ENCODE assay signal across 12 cellular contexts in the genomic region with DNA sequence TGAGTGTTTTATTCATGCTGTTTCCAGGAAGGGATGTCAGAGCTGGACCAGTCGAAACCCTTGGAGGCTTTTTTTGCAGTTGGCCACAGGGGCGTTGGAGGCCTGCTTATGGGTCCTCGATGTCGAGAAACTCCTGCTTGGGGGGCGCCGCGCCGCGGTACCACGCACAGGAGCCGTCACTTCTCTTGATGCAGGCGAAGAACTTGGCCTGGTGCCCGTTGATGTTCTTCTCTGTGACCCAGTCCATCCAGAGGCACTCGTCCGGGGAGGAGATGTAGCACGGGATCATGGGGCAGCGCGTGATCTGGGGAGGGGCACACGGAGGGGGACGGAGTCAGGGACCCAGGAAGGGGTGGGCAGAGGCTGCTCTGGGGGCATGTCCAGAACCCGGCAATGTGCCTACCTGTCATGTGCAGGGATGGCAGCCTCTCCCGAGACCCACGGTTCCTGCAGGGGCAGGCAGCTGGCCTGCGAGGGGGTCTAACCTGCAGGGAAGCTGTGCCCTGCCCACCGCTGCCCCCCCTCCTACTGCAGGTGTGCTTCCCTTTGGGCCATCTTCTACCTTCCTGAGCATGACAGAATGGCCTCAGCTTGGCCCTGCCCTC. TPM values are rescaled to one million over a fixed set of nuclear protein-coding genes. Genes with fewer than 3 reads are reported as not detected.
A peak's percentile ranks its signal among the peaks of the same experiment; 100 is the strongest.
DNase-seq lines count a peak whose midpoint lies in the region; ATAC-seq and TF ChIP-seq lines count a peak whose summit lies in the region.
"Had no signal": no experiment of that assay in that cellular context is flagged by ENCODE, and none has a peak within 500 bp of the region (broad histone marks: within the 10 kb centered on the region; RNA-seq: fewer than 3 reads in every experiment).

No MANE protein-coding gene starts in this region.

- H3K27ac ChIP-seq in WERI-Rb-1 (peak overlapping the region; percentile 75), neuronal stem cell (replicated peaks; ENCODE audit: low read length) (no peak overlapping the region)
- H3K27ac ChIP-seq: C4-2B had no signal

- no peaks in the 10 kb centered on the region for H3K9me3 Mint-ChIP-seq in stimulated activated memory B cell treated with anti-CD40 and anti-IgM and Interleukin-4, amounts not matched to agents 10 μg/mL and 1 μg/mL and 100 μg/mL, for 72 hours
- H3K9me3 Mint-ChIP-seq: CD4-positive, alpha-beta T cell had no signal

- no peak overlapping the region for H4K8ac ChIP-seq in neuronal stem cell (ENCODE audit: low read depth, low read length)

- H3K36me3 ChIP-seq in WERI-Rb-1 (peaks cover 30% of the 10 kb centered on the region), neuronal stem cell (replicated peaks in 1 of 2; ENCODE audit: control insufficient read depth in 2 of 2, insufficient read depth in 2 of 2, low read length in 2 of 2) (peaks cover 20 to 39% of the 10 kb centered on the region in 2 donors)
- H3K36me3 ChIP-seq: HAP-1 had no signal

- H3K79me1 ChIP-seq in neuronal stem cell (ENCODE audit: low read depth, low read length): peaks cover 1% of the 10 kb centered on the region

- H2BK120ac ChIP-seq in neuronal stem cell (ENCODE audit: low read depth, low read length): no peak overlapping the region

- no peak overlapping the region for H3K14ac ChIP-seq in neuronal stem cell (ENCODE audit: low read length)

- H2BK12ac ChIP-seq in neuronal stem cell (ENCODE audit: low read length): no peak overlapping the region

- H3K4me1 ChIP-seq in neuronal stem cell (ENCODE audit: control insufficient read depth in 2 of 2, insufficient read depth in 1 of 2, low read depth in 1 of 2, low read length in 2 of 2): no peaks in the 10 kb centered on the region
- H3K4me1 ChIP-seq: HAP-1 had no signal

- no peaks in the 10 kb centered on the region for H3K4me1 Mint-ChIP-seq in stimulated activated memory B cell treated with anti-CD40 and anti-IgM and Interleukin-4, amounts not matched to agents 10 μg/mL and 1 μg/mL and 100 μg/mL, for 72 hours

- H3K9me3 ChIP-seq in WERI-Rb-1 (ENCODE audit: severe bottlenecking) (no peaks in the 10 kb centered on the region), neuronal stem cell (replicated peaks in 1 of 2; ENCODE audit: control insufficient read depth in 2 of 2, insufficient read depth in 1 of 2, low read depth in 1 of 2, low read length in 2 of 2) (no peaks in the 10 kb centered on the region)
- H3K9me3 ChIP-seq: Caco-2, HAP-1 had no signal

- DNase-seq in WERI-Rb-1 (no peak), neuronal stem cell (ENCODE audit: low spot score) (no peak), AG08395 (ENCODE audit: low spot score) (no peak)
- no peak for DNase-seq in activated CD8-positive, alpha-beta memory T cell treated with anti-CD3 and anti-CD28 coated beads, Interleukin-2, amount 50 U/mL, for 48 hours
- DNase-seq: ACHN; AML-193; Caco-2; CD4-positive, alpha-beta T cell had no signal

- WGBS in neuronal stem cell (ENCODE audit: extremely low coverage in 2 of 2, insufficient read length in 2 of 2, insufficient replicate concordance in 1 of 2), 2 donors: no CpG with 5 or more reads among the region's 25 CpGs

- H4K91ac ChIP-seq in neuronal stem cell (ENCODE audit: low read depth, low read length, poor library complexity): no peak overlapping the region

- no peak overlapping the region for H3K4me3 Mint-ChIP-seq in stimulated activated memory B cell treated with anti-CD40 and anti-IgM and Interleukin-4, amounts not matched to agents 10 μg/mL and 1 μg/mL and 100 μg/mL, for 72 hours
- H3K4me3 Mint-ChIP-seq: CD4-positive, alpha-beta T cell had no signal

- no peak overlapping the region for H3K4me3 ChIP-seq in WERI-Rb-1 (ENCODE audit: low read depth, low read length)
- no peak overlapping the region for H3K4me3 ChIP-seq in neuronal stem cell (ENCODE audit: low read length in 2 of 2)
- H3K4me3 ChIP-seq: HAP-1 had no signal

- no peaks in the 10 kb centered on the region for H3K27me3 Mint-ChIP-seq in stimulated activated memory B cell treated with anti-CD40 and anti-IgM and Interleukin-4, amounts not matched to agents 10 μg/mL and 1 μg/mL and 100 μg/mL, for 72 hours
- H3K27me3 Mint-ChIP-seq: CD4-positive, alpha-beta T cell had no signal

- no peak overlapping the region for H2BK15ac ChIP-seq in neuronal stem cell (ENCODE audit: low read length)

- H3K4ac ChIP-seq in neuronal stem cell (ENCODE audit: low read length): no peak overlapping the region

- H2AK5ac ChIP-seq in neuronal stem cell (ENCODE audit: low read depth, low read length): no peak overlapping the region

- no peak for TF ChIP-seq CTCF in WERI-Rb-1 (IDR thresholded peaks at IDR 0.05; ENCODE audit: low read depth, low read length)

- H3K36me3 Mint-ChIP-seq in stimulated activated memory B cell treated with anti-CD40 and anti-IgM and Interleukin-4, amounts not matched to agents 10 μg/mL and 1 μg/mL and 100 μg/mL, for 72 hours: no peaks in the 10 kb centered on the region

- H2AFZ ChIP-seq in neuronal stem cell (ENCODE audit: low read length): no peak overlapping the region

- peak; percentile 20 for ATAC-seq in stimulated activated memory B cell treated with anti-CD40 and anti-IgM and Interleukin-4, amounts not matched to agents 10 μg/mL and 1 μg/mL and 100 μg/mL, for 72 hours
- no peak for ATAC-seq in GM18867 (IDR thresholded peaks at IDR 0.05; ENCODE audit: unreplicated experiment)

- H3K23ac ChIP-seq in neuronal stem cell (ENCODE audit: low read depth, low read length, poor library complexity): peak overlapping the region; percentile 25

- H3K27me3 ChIP-seq in WERI-Rb-1 (ENCODE audit: insufficient read depth, low read depth, severe bottlenecking) (no peaks in the 10 kb centered on the region), neuronal stem cell (ENCODE audit: control insufficient read depth in 3 of 3, insufficient read depth in 3 of 3, low read depth in 1 of 3, low read length in 3 of 3) (no peaks in the 10 kb centered on the region)

- H3K18ac ChIP-seq in neuronal stem cell (ENCODE audit: low read length): no peak overlapping the region

- no peak overlapping the region for H3K27ac Mint-ChIP-seq in stimulated activated memory B cell treated with anti-CD40 and anti-IgM and Interleukin-4, amounts not matched to agents 10 μg/mL and 1 μg/mL and 100 μg/mL, for 72 hours
- H3K27ac Mint-ChIP-seq: CD4-positive, alpha-beta T cell had no signal

- no peak overlapping the region for H2BK5ac ChIP-seq in neuronal stem cell (ENCODE audit: low read length)

- H3K9ac ChIP-seq in neuronal stem cell (ENCODE audit: low read depth, low read length, poor library complexity): no peak overlapping the region

- no peak overlapping the region for H3K4me2 ChIP-seq in neuronal stem cell (ENCODE audit: insufficient read depth, low read length, poor library complexity, severe bottlenecking)

RNA-seq across cellular contexts. Expression of a gene that starts 15.0 kb away (rescaled TPM):
- polyA plus RNA-seq in neuronal stem cell (2013, experiment 1 of 2): 21.1 TPM
- polyA plus RNA-seq in neuronal stem cell (2013, experiment 2 of 2): 23.6 TPM

RNA-seq across cellular contexts. Expression of a gene that starts 47.3 kb away (rescaled TPM):
- 0.01 TPM for polyA plus RNA-seq in neuronal stem cell (2013, experiment 1 of 2)
- 0.03 TPM for polyA plus RNA-seq in neuronal stem cell (2013, experiment 2 of 2)
